Comparison of ENCODE assay signal across 14 cellular contexts in genomic region chr4:182560358-182560757, GRCh38.
DNase-seq lines count a peak whose midpoint lies in the region; ATAC-seq, FAIRE-seq and TF ChIP-seq lines count a peak whose summit lies in the region.
"Had no signal": no experiment of that assay in that cellular context is flagged by ENCODE, and none has a peak within 500 bp of the region (broad histone marks: within the 10 kb centered on the region; RNA-seq: fewer than 3 reads in every experiment).

No MANE protein-coding gene starts in this region.

- no peaks in the 10 kb centered on the region for H3K9me3 ChIP-seq in colonic mucosa
- H3K9me3 ChIP-seq: BLaER1 treated with 17β-estradiol and CSF1 and Interleukin-3, amounts not matched to agents 10 nM and 100 nM; mucosa of descending colon had no signal

- no peak overlapping the region for H3K9ac ChIP-seq in colonic mucosa (ENCODE audit: low read depth in 2 of 2, low read length in 2 of 2)
- H3K9ac ChIP-seq: BLaER1 treated with 17β-estradiol and CSF1 and Interleukin-3, amounts not matched to agents 10 nM and 100 nM had no signal

- FAIRE-seq in RCC 7860 (lab: Jason Lieb, UNC) (peak; percentile 39), urothelium cell line (lab: Jason Lieb, UNC) (no peak)
- FAIRE-seq: GM12878 had no signal

- ATAC-seq in GM21360 (IDR thresholded peaks at IDR 0.05; ENCODE audit: unreplicated experiment) (no peak), GM21423 (IDR thresholded peaks at IDR 0.05; ENCODE audit: unreplicated experiment) (no peak)
- ATAC-seq: GM12878, mucosa of descending colon, SK-N-SH treated with all-trans-retinoic acid at 6 μM for 48 hours had no signal

- H3K27me3 ChIP-seq in colonic mucosa, result no peaks in the 10 kb centered on the region
- H3K27me3 ChIP-seq: BLaER1 treated with 17β-estradiol and CSF1 and Interleukin-3, amounts not matched to agents 10 nM and 100 nM had no signal

- no peaks in the 10 kb centered on the region for H3K4me1 ChIP-seq in colonic mucosa

- H3K27ac ChIP-seq in colonic mucosa, result no peak overlapping the region
- H3K27ac ChIP-seq: BLaER1 treated with 17β-estradiol and CSF1 and Interleukin-3, amounts not matched to agents 10 nM and 100 nM had no signal

- intact Hi-C loops in colonic mucosa (cut with DNase I), result no loop called here

- no peak overlapping the region for H3K4me3 ChIP-seq in colonic mucosa
- H3K4me3 ChIP-seq: BLaER1 treated with 17β-estradiol and CSF1 and Interleukin-3, amounts not matched to agents 10 nM and 100 nM; GM12878; mucosa of descending colon had no signal

- no peak for TF ChIP-seq CTCF in colonic mucosa (IDR thresholded peaks at IDR 0.05)

- DNase-seq in NCI-H82 (lab: John Stamatoyannopoulos, UW), result peak; percentile 0
- DNase-seq in NCI-H82 treated with DMSO at 0.1 percent for 48 hours (lab: John Stamatoyannopoulos, UW; ENCODE audit: unreplicated experiment), result no peak
- DNase-seq in RCC 7860 (ENCODE audit: low spot score), result peak; percentile 27
- peak; percentile 37 for DNase-seq in glomerular visceral epithelial cell (ENCODE audit: extremely low spot score)
- DNase-seq in urothelium cell line (ENCODE audit: low spot score), result peak; percentile 7
- no peak for DNase-seq in colonic mucosa
- DNase-seq: foreskin fibroblast; mucosa of descending colon; stimulated activated CD4-positive, alpha-beta T cell treated with anti-CD3 and anti-CD28 coated beads, Interleukin-2, amount 100 ng/mL, for 24 hours had no signal

- no peaks in the 10 kb centered on the region for H3K36me3 ChIP-seq in colonic mucosa
- H3K36me3 ChIP-seq: BLaER1 treated with 17β-estradiol and CSF1 and Interleukin-3, amounts not matched to agents 10 nM and 100 nM had no signal

Comparison
In these comparisons a context has a peak if more than half of its experiments do, and no peak if none do; other contexts are left out.
1. DNase-seq: peak in NCI-H82 (single experiment), RCC 7860 (single experiment), glomerular visceral epithelial cell (single experiment) and urothelium cell line (single experiment); none in NCI-H82 treated with DMSO at 0.1 percent for 48 hours (single experiment) and colonic mucosa (single experiment).